Comparison of ENCODE assay signal across 26 cellular contexts in the genomic region with DNA sequence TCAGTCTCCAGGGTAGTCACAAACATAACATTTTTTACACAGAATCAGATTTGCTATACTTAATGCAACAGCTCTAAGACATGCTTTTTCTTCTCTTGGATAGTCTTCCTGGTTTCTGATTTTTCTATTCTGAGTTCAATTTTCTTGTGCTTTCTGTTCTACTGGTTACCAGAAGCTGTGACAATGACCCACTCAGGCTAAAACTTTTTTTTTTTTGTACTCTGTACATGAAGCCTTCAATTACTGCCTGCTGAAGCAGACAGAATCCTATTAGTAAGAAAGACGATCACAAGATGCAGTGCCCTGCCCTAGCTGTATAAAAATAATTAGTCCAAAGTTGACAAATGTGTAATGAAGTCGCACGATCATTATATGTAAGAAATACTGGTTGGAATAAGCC.
"Had no signal": no experiment of that assay in that cellular context is flagged by ENCODE, and none has a peak within 500 bp of the region (broad histone marks: within the 10 kb centered on the region; RNA-seq: fewer than 3 reads in every experiment).

No MANE protein-coding gene starts in this region.

- DNase-seq: activated CD4-positive, alpha-beta T cell treated with anti-CD3 and anti-CD28 coated beads for 4 hours; activated CD4-positive, alpha-beta T cell treated with anti-CD3 and anti-CD28 coated beads, Interleukin-2, amount 50 U/mL, for 4 hours; activated CD8-positive, alpha-beta memory T cell treated with anti-CD3 and anti-CD28 coated beads, Interleukin-2, amount 50 U/mL, for 48 hours; activated CD8-positive, alpha-beta T cell treated with anti-CD3 and anti-CD28 coated beads, Interleukin-2, amount 10 ng/mL, durations not matched to agents 7 days and 5 days; activated effector memory CD4-positive, alpha-beta T cell treated with anti-CD3 and anti-CD28 coated beads, Interleukin-2, amount 50 U/mL, for 16 hours; activated naive CD4-positive, alpha-beta T cell treated with Interleukin-2 at 50 U/mL for 16 hours; activated T-cell treated with anti-CD3 and anti-CD28 coated beads, Interleukin-2, amount 50 U/mL, for 24 hours; amygdala; IMR-90; Kasumi-1; KBM-7; NCI-H1105 treated with DMSO at 0.1 percent for 48 hours; NCI-H1694; NCI-H2029; NCI-H2107; NCI-H446; NCI-H524 treated with DMSO at 0.1 percent for 48 hours; NCI-H774; NK-92 treated with Interleukin-12 subunit alpha and Interleukin-12 subunit beta, amount 100 ng/mL, for 24 hours; Peyer's patch; Right ventricle myocardium superior; SJCRH30; SW 1271 had no signal

- ATAC-seq: activated CD4-positive, CD25-positive, alpha-beta regulatory T cell treated with anti-CD3 and anti-CD28 coated beads, Interleukin-2, amount 50 U/mL, for 24 hours; activated CD8-positive, alpha-beta T cell treated with anti-CD3 and anti-CD28 coated beads, Interleukin-2, amount 10 ng/mL, durations not matched to agents 7 days and 5 days; SK-N-SH treated with all-trans-retinoic acid at 6 μM for 48 hours had no signal

- H3K4me3 ChIP-seq: Peyer's patch, SJCRH30 had no signal

- H3K27ac ChIP-seq: Peyer's patch, RWPE1, SJCRH30 had no signal

- H3K27me3 ChIP-seq: Peyer's patch, SJCRH30 had no signal
